In the genomic region with DNA sequence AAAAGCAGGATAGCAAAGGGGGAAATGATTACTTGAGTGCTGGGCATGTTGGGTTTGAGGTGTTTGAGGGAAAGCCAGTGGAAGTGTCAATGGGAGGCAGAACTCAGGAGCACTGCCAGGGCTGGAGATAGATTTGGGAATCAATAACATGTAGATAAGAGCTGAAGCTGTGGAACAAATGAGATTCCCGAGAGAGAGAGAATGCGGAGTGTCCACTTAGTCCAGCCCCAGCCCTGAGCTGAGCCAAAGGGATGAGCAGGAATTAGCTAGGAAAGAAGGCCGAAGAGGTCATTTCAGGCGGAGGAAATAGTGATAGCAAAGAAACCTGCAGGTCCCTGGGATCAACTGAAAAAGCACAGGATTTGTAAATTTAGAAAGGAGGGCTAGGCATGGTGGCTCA, we compare ENCODE assay signal across 18 cellular contexts. TPM values are rescaled to one million over a fixed set of nuclear protein-coding genes. Genes with fewer than 3 reads are reported as not detected.
DNase-seq lines count a peak whose midpoint lies in the region; ATAC-seq and TF ChIP-seq lines count a peak whose summit lies in the region.
"Had no signal": no experiment of that assay in that cellular context is flagged by ENCODE, and none has a peak within 500 bp of the region (broad histone marks: within the 10 kb centered on the region; RNA-seq: fewer than 3 reads in every experiment).

No MANE protein-coding gene starts in this region.

- no peak overlapping the region for H2BK120ac ChIP-seq in neuronal stem cell (ENCODE audit: low read depth, low read length)

- no peak overlapping the region for H3K18ac ChIP-seq in neuronal stem cell (ENCODE audit: low read length)

- H3K79me1 ChIP-seq in neuronal stem cell (ENCODE audit: low read depth, low read length) = no peaks in the 10 kb centered on the region

- H3K27me3 ChIP-seq in neuronal stem cell (ENCODE audit: control insufficient read depth in 3 of 3, insufficient read depth in 3 of 3, low read depth in 1 of 3, low read length in 3 of 3) = no peaks in the 10 kb centered on the region
- H3K27me3 ChIP-seq: BE2C had no signal

- TF ChIP-seq CTCF in endothelial cell (IDR thresholded peaks at IDR 0.05; ENCODE audit: unreplicated experiment) = no peak

- H3K9me3 ChIP-seq in T-helper 17 cell (ENCODE audit: control insufficient read depth, low read length, poor library complexity, severe bottlenecking) (no peaks in the 10 kb centered on the region), neuronal stem cell (replicated peaks in 1 of 2; ENCODE audit: control insufficient read depth in 2 of 2, insufficient read depth in 1 of 2, low read depth in 1 of 2, low read length in 2 of 2) (no peaks in the 10 kb centered on the region)
- H3K9me3 ChIP-seq: BE2C, HAP-1 had no signal

- peak overlapping the region; percentile 8 for H3K14ac ChIP-seq in neuronal stem cell (ENCODE audit: low read length)

- H2BK15ac ChIP-seq in neuronal stem cell (ENCODE audit: low read length) = no peak overlapping the region

- peak overlapping the region; percentile 45 for H2AFZ ChIP-seq in neuronal stem cell (ENCODE audit: low read length)

- H3K4me3 ChIP-seq in neuronal stem cell (ENCODE audit: low read length in 2 of 2) = no peak overlapping the region
- H3K4me3 ChIP-seq: HAP-1 had no signal

- no peak overlapping the region for H3K27ac ChIP-seq in neuronal stem cell (replicated peaks; ENCODE audit: low read length)
- H3K27ac ChIP-seq: HL-60 had no signal

- H3K27me3 Mint-ChIP-seq in T-helper 17 cell = peaks cover 11% of the 10 kb centered on the region
- peaks cover 6% of the 10 kb centered on the region for H3K27me3 Mint-ChIP-seq in endothelial cell (ENCODE audit: unreplicated experiment)

- DNase-seq in T-helper 17 cell (no peak), endothelial cell (ENCODE audit: low spot score) (no peak), neuronal stem cell (ENCODE audit: low spot score) (no peak)
- no peak for DNase-seq in activated CD4-positive, CD25-positive, alpha-beta regulatory T cell (lab: John Stamatoyannopoulos, UW)
- DNase-seq: ACHN; BE2C; C1 segment of cervical spinal cord; CD4-positive, CD25-positive, alpha-beta regulatory T cell; CD8-positive, alpha-beta memory T cell; COR-L47; DMS79 treated with DMSO at 0.1 percent for 48 hours; GF-D8; IMR-90; KBM-7 had no signal

- H3K23ac ChIP-seq in neuronal stem cell (ENCODE audit: low read depth, low read length, poor library complexity) = no peak overlapping the region

- no peak overlapping the region for H2BK12ac ChIP-seq in neuronal stem cell (ENCODE audit: low read length)

- H3K36me3 ChIP-seq in neuronal stem cell (replicated peaks in 1 of 2; ENCODE audit: control insufficient read depth in 2 of 2, insufficient read depth in 2 of 2, low read length in 2 of 2) = no peaks in the 10 kb centered on the region
- H3K36me3 ChIP-seq: BE2C, HAP-1 had no signal

- H3K9me3 Mint-ChIP-seq in endothelial cell (ENCODE audit: unreplicated experiment) = no peaks in the 10 kb centered on the region
- H3K9me3 Mint-ChIP-seq: CD8-positive, alpha-beta memory T cell had no signal

- H3K36me3 Mint-ChIP-seq in T-helper 17 cell (ENCODE audit: low read depth) = peaks cover 2% of the 10 kb centered on the region
- H3K36me3 Mint-ChIP-seq in endothelial cell (ENCODE audit: low read depth, unreplicated experiment) = peaks cover 7% of the 10 kb centered on the region
- H3K36me3 Mint-ChIP-seq: CD4-positive, CD25-positive, alpha-beta regulatory T cell had no signal

- H3K4me1 Mint-ChIP-seq in T-helper 17 cell (peaks cover 21% of the 10 kb centered on the region), endothelial cell (ENCODE audit: unreplicated experiment) (peaks cover 35% of the 10 kb centered on the region)

- H3K27ac Mint-ChIP-seq in T-helper 17 cell (no peak overlapping the region), endothelial cell (ENCODE audit: unreplicated experiment) (peak overlapping the region; percentile 6)
- H3K27ac Mint-ChIP-seq: CD4-positive, CD25-positive, alpha-beta regulatory T cell had no signal

- no peak overlapping the region for H3K4me2 ChIP-seq in neuronal stem cell (ENCODE audit: insufficient read depth, low read length, poor library complexity, severe bottlenecking)

- ATAC-seq in T-helper 17 cell (no peak), GM19035 (IDR thresholded peaks at IDR 0.05; ENCODE audit: unreplicated experiment) (no peak), HG03439 (IDR thresholded peaks at IDR 0.05; ENCODE audit: unreplicated experiment) (no peak)

- H3K4me1 ChIP-seq in neuronal stem cell (ENCODE audit: control insufficient read depth in 2 of 2, insufficient read depth in 1 of 2, low read depth in 1 of 2, low read length in 2 of 2) = peaks cover 6 to 7% of the 10 kb centered on the region in 2 donors
- H3K4me1 ChIP-seq: BE2C had no signal

- no peak overlapping the region for H2BK5ac ChIP-seq in neuronal stem cell (ENCODE audit: low read length)

- no peak overlapping the region for H4K91ac ChIP-seq in neuronal stem cell (ENCODE audit: low read depth, low read length, poor library complexity)

- no peak overlapping the region for H3K4ac ChIP-seq in neuronal stem cell (ENCODE audit: low read length)

- H3K4me3 Mint-ChIP-seq in T-helper 17 cell (peak overlapping the region; percentile 63), endothelial cell (ENCODE audit: unreplicated experiment) (no peak overlapping the region)
- H3K4me3 Mint-ChIP-seq: CD4-positive, CD25-positive, alpha-beta regulatory T cell; CD8-positive, alpha-beta memory T cell had no signal

- no peak overlapping the region for H2AK5ac ChIP-seq in neuronal stem cell (ENCODE audit: low read depth, low read length)

- H3K9ac ChIP-seq in neuronal stem cell (ENCODE audit: low read depth, low read length, poor library complexity) = no peak overlapping the region

- no peak overlapping the region for H4K8ac ChIP-seq in neuronal stem cell (ENCODE audit: low read depth, low read length)

- WGBS in neuronal stem cell (ENCODE audit: extremely low coverage in 2 of 2, insufficient read length in 2 of 2, insufficient replicate concordance in 1 of 2), 2 donors = no CpG with 5 or more reads among the region's 4 CpGs

RNA-seq across cellular contexts. Expression of a gene that starts 21.2 kb away (rescaled TPM):
- total RNA-seq in T-helper 17 cell = 1 to 10 TPM; 6.9 to 7.1 TPM
- 190 TPM for total RNA-seq in endothelial cell (ENCODE audit: unreplicated experiment)
- polyA plus RNA-seq in neuronal stem cell (2013, experiment 1 of 2) = 55.9 TPM
- polyA plus RNA-seq in neuronal stem cell (2013, experiment 2 of 2) = 57.2 TPM

Comparison
In these comparisons a context has a peak if more than half of its experiments do, and no peak if none do; other contexts are left out.
1. RNA of a gene that starts 21.2 kb away (total RNA-seq): 190 TPM in endothelial cell (single experiment); 6.9 to 7.1 TPM in T-helper 17 cell; every median in the first group is over 10 times any median in the second.